In the genomic region with DNA sequence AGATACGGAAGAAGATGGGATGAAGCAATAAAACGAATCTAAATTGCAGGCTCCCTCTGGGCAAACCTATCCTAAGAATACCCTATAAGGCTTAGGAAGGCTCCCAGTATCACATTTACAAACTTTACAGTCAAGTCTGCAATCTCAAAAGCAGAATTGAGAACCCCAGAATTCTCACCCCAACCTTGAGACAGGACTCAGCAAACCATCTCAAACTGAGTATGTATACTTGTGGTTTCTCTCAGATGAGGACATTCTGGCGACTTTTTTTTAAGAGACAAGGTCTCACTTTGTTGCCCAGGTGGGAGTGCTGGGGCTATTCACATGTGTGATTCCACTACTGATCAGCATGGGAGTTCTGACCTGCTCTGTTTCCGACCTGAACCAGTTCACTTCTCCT, we compare ENCODE assay signal across 24 cellular contexts. TPM values are rescaled to one million over a fixed set of nuclear protein-coding genes. Genes with fewer than 3 reads are reported as not detected.
"Had no signal": no experiment of that assay in that cellular context is flagged by ENCODE, and none has a peak within 500 bp of the region (broad histone marks: within the 10 kb centered on the region; RNA-seq: fewer than 3 reads in every experiment).

No MANE protein-coding gene starts in this region.

- H3K27me3 Mint-ChIP-seq: activated CD4-positive, alpha-beta memory T cell treated with anti-CD3 and anti-CD28 coated beads, Interleukin-2, amount 10 ng/mL, durations not matched to agents 7 days and 5 days; activated naive CD8-positive, alpha-beta T cell; dendritic cell treated with granulocyte-macrophage colony-stimulating factor and Interleukin-4, amounts not matched to agents 40 ng/mL and 50 ng/mL, for 4 days; stimulated activated naive B cell treated with anti-CD40 and anti-IgM and Interleukin-4, amounts not matched to agents 10 μg/mL and 1 μg/mL and 100 μg/mL, for 72 hours had no signal

- ATAC-seq: left lobe of liver, lower lobe of right lung, mucosa of descending colon, sciatic nerve had no signal

- H3K9me3 ChIP-seq: adrenal gland, ascending aorta, lower lobe of right lung, mucosa of descending colon, transverse colon had no signal

- H3K27ac Mint-ChIP-seq: activated CD4-positive, alpha-beta memory T cell treated with anti-CD3 and anti-CD28 coated beads, Interleukin-2, amount 10 ng/mL, durations not matched to agents 7 days and 5 days; activated naive CD8-positive, alpha-beta T cell; activated T-helper 1 cell treated with anti-CD3 and anti-CD28 coated beads, Interleukin-12 subunit alpha, Interleukin-12 subunit beta, Interleukin-2, Interleukin-4 antibody, amounts not matched to agents 30 ng/mL and 10 ng/mL and 1 ng/mL, durations not matched to agents 14 hours and 24 hours and 36 hours; dendritic cell treated with granulocyte-macrophage colony-stimulating factor and Interleukin-4, amounts not matched to agents 40 ng/mL and 50 ng/mL, for 4 days had no signal

- H3K4me1 ChIP-seq: adrenal gland, ascending aorta, lower lobe of right lung, transverse colon had no signal

- DNase-seq: activated CD4-positive, alpha-beta memory T cell treated with anti-CD3 and anti-CD28 coated beads, Interleukin-2, amount 10 ng/mL, durations not matched to agents 7 days and 5 days; activated CD4-positive, alpha-beta T cell treated with anti-CD3 and anti-CD28 coated beads for 48 hours; activated gamma-delta T cell treated with Interleukin-2 at 50 U/mL for 16 hours; adrenal gland; brain microvascular endothelial cell; caudate nucleus; effector CD8-positive, alpha-beta T cell; erythroblast; foreskin fibroblast; kidney; lower lobe of right lung; mucosa of descending colon; small intestine; stimulated activated CD4-positive, alpha-beta T cell treated with anti-CD3 and anti-CD28 coated beads, Interleukin-2, amount 100 ng/mL, for 24 hours; stimulated activated naive B cell treated with anti-CD40 and anti-IgM and Interleukin-4, amounts not matched to agents 10 μg/mL and 1 μg/mL and 100 μg/mL, for 72 hours; transverse colon had no signal

- H3K9me3 Mint-ChIP-seq: activated CD4-positive, alpha-beta memory T cell treated with anti-CD3 and anti-CD28 coated beads, Interleukin-2, amount 10 ng/mL, durations not matched to agents 7 days and 5 days; activated T-helper 1 cell treated with anti-CD3 and anti-CD28 coated beads, Interleukin-12 subunit alpha, Interleukin-12 subunit beta, Interleukin-2, Interleukin-4 antibody, amounts not matched to agents 30 ng/mL and 10 ng/mL and 1 ng/mL, durations not matched to agents 14 hours and 24 hours and 36 hours; dendritic cell treated with granulocyte-macrophage colony-stimulating factor and Interleukin-4, amounts not matched to agents 40 ng/mL and 50 ng/mL, for 4 days; stimulated activated naive B cell treated with anti-CD40 and anti-IgM and Interleukin-4, amounts not matched to agents 10 μg/mL and 1 μg/mL and 100 μg/mL, for 72 hours had no signal

- H3K27me3 ChIP-seq: adrenal gland, ascending aorta, brain microvascular endothelial cell, transverse colon had no signal

- H3K27ac ChIP-seq: adrenal gland, ascending aorta, brain microvascular endothelial cell, lower lobe of right lung, transverse colon had no signal

- H3K4me3 ChIP-seq: adrenal gland, ascending aorta, lower lobe of right lung, mucosa of descending colon, transverse colon had no signal

- H3K4me3 Mint-ChIP-seq: activated CD4-positive, alpha-beta memory T cell treated with anti-CD3 and anti-CD28 coated beads, Interleukin-2, amount 10 ng/mL, durations not matched to agents 7 days and 5 days; activated naive CD8-positive, alpha-beta T cell; activated T-helper 1 cell treated with anti-CD3 and anti-CD28 coated beads, Interleukin-12 subunit alpha, Interleukin-12 subunit beta, Interleukin-2, Interleukin-4 antibody, amounts not matched to agents 30 ng/mL and 10 ng/mL and 1 ng/mL, durations not matched to agents 14 hours and 24 hours and 36 hours; dendritic cell treated with granulocyte-macrophage colony-stimulating factor and Interleukin-4, amounts not matched to agents 40 ng/mL and 50 ng/mL, for 4 days; stimulated activated naive B cell treated with anti-CD40 and anti-IgM and Interleukin-4, amounts not matched to agents 10 μg/mL and 1 μg/mL and 100 μg/mL, for 72 hours had no signal

- H3K4me1 Mint-ChIP-seq: activated CD4-positive, alpha-beta memory T cell treated with anti-CD3 and anti-CD28 coated beads, Interleukin-2, amount 10 ng/mL, durations not matched to agents 7 days and 5 days had no signal

- FAIRE-seq: kidney, small intestine, urothelium cell line had no signal

RNA-seq across cellular contexts. Expression of a gene that starts 19.3 kb away (rescaled TPM):
- total RNA-seq: ascending aorta, osteoblast had no signal
